ENCODE assay signal across 8 cellular contexts in the genomic region with DNA sequence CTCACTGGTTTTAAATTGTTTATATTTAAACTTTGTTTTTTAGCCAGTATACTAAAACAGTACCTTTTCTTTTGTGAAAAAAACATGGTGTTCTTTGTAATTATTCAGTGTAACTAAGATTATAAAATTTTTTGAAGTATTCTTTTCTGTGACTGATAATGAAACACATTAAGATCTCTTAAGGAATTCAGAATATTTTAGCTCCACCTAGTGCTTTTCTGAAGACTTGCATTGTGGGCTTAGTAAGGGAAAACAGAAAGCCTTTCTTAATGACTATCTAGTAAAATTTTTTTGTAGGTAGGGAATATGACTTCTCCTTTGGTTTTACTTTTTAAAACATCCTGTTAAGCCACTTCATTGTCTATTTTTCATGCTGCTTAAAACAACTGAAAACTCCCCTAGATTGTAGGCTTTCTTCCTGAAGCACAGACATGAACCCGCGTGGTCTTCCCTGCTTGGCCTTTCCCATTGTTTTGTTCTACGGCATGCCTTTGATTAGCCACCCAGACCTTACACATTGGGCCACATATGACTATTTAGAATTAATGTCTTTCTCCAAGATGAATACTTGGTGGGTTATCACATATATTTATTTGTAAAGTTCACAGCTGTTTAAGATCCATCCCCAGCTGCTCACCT.
A peak's percentile ranks its signal among the peaks of the same experiment; 100 is the strongest.
DNase-seq lines count a peak whose midpoint lies in the region; ATAC-seq lines count a peak whose summit lies in the region.

No MANE protein-coding gene starts in this region.

- H3K4me3 ChIP-seq in Jurkat, Clone E6-1 (ENCODE audit: low read length) = no peak overlapping the region

- ATAC-seq in GM21447 (IDR thresholded peaks at IDR 0.05; ENCODE audit: unreplicated experiment) = no peak

- peak; percentile 3 to 64 for DNase-seq in NCI-H524 (lab: John Stamatoyannopoulos, UW)
- no peak for DNase-seq in NCI-H524 treated with DMSO at 0.1 percent for 48 hours (lab: John Stamatoyannopoulos, UW)
- DNase-seq in Jurkat, Clone E6-1 (ENCODE audit: low read depth, low spot score) = peak; percentile 37
- peak; percentile 46 for DNase-seq in SIG-M5 treated with dmso at 0.1 percent for 504 hours (lab: John Stamatoyannopoulos, UW; ENCODE audit: unreplicated experiment)
- DNase-seq in fibroblast of the conjunctiva (ENCODE audit: low read depth) = peak; percentile 31
- DNase-seq in putamen (ENCODE audit: low spot score) = peak; percentile 22
- no peak for DNase-seq in stimulated activated naive CD4-positive, alpha-beta T cell treated with Interleukin-2 at 50 U/mL for 16 hours (lab: John Stamatoyannopoulos, UW)

Comparison
In these comparisons a context has a peak if more than half of its experiments do, and no peak if none do; other contexts are left out.
1. DNase-seq: peak in NCI-H524 (2 of 2), Jurkat, Clone E6-1 (single experiment), SIG-M5 treated with dmso at 0.1 percent for 504 hours (single experiment), fibroblast of the conjunctiva (single experiment) and putamen (single experiment); none in NCI-H524 treated with DMSO at 0.1 percent for 48 hours (single experiment) and stimulated activated naive CD4-positive, alpha-beta T cell treated with Interleukin-2 at 50 U/mL for 16 hours (single experiment).